In genomic region chr10:100826661-100826982, GRCh38 we compare ENCODE assay signal across 10 cellular contexts.
A peak's percentile ranks its signal among the peaks of the same experiment; 100 is the strongest.
DNase-seq lines count a peak whose midpoint lies in the region; ATAC-seq and TF ChIP-seq lines count a peak whose summit lies in the region.
"Had no signal": no experiment of that assay in that cellular context is flagged by ENCODE, and none has a peak within 500 bp of the region (broad histone marks: within the 10 kb centered on the region; RNA-seq: fewer than 3 reads in every experiment).

No MANE protein-coding gene starts in this region.

- H3K4me1 Mint-ChIP-seq in activated naive CD8-positive, alpha-beta T cell (ENCODE audit: low read depth): peaks cover 24% of the 10 kb centered on the region
- H3K4me1 Mint-ChIP-seq in activated naive CD8-positive, alpha-beta T cell treated with anti-CD3 and anti-CD28 coated beads for 36 hours: peaks cover 22% of the 10 kb centered on the region

- H3K27me3 ChIP-seq in ectodermal cell (ENCODE audit: control insufficient read depth, insufficient read depth, low read length, poor library complexity, severe bottlenecking): peaks cover 100% of the 10 kb centered on the region
- H3K27me3 ChIP-seq in vagina: peaks cover 20% of the 10 kb centered on the region

- H3K4me3 Mint-ChIP-seq in activated naive CD8-positive, alpha-beta T cell: peak overlapping the region; percentile 40
- no peak overlapping the region for H3K4me3 Mint-ChIP-seq in activated naive CD8-positive, alpha-beta T cell treated with anti-CD3 and anti-CD28 coated beads for 36 hours

- WGBS in ectodermal cell, 2 experiments: 4 to 5% methylated on average over 41 of the region's 41 CpGs

- ATAC-seq in mucosa of descending colon: peak; percentile 45
- no peak for ATAC-seq in HG02870 (IDR thresholded peaks at IDR 0.05; ENCODE audit: unreplicated experiment)

- H3K27ac ChIP-seq in ectodermal cell (ENCODE audit: insufficient read depth, low read depth, low read length, poor library complexity, severe bottlenecking): no peak overlapping the region
- H3K27ac ChIP-seq in vagina: no peak overlapping the region
- H3K27ac ChIP-seq: KMS-11, PC-9 had no signal

- intact Hi-C loops in mucosa of descending colon (cut with DNase I, micrococcal nuclease): no loop called here
- intact Hi-C loops in vagina (cut with DNase I): no loop called here

- no peaks in the 10 kb centered on the region for H3K9me3 Mint-ChIP-seq in activated naive CD8-positive, alpha-beta T cell (ENCODE audit: low read depth)
- no peaks in the 10 kb centered on the region for H3K9me3 Mint-ChIP-seq in activated naive CD8-positive, alpha-beta T cell treated with anti-CD3 and anti-CD28 coated beads for 36 hours

- no peak for DNase-seq in activated naive CD8-positive, alpha-beta T cell treated with anti-CD3 and anti-CD28 coated beads for 36 hours
- no peak for DNase-seq in mucosa of descending colon
- DNase-seq in vagina (ENCODE audit: extremely low spot score in 2 of 2): no peak
- DNase-seq in amygdala (lab: John Stamatoyannopoulos, UW): no peak
- no peak for DNase-seq in retina
- DNase-seq: PC-9 had no signal

- H3K9me3 ChIP-seq in ectodermal cell (ENCODE audit: control insufficient read depth, low read length) (no peaks in the 10 kb centered on the region), mucosa of descending colon (no peaks in the 10 kb centered on the region), vagina (no peaks in the 10 kb centered on the region)

- H3K4me3 ChIP-seq in ectodermal cell (ENCODE audit: insufficient read depth, low read depth, low read length): peak overlapping the region; percentile 18
- no peak overlapping the region for H3K4me3 ChIP-seq in mucosa of descending colon
- peak overlapping the region; percentile 32 to 50 for H3K4me3 ChIP-seq in vagina
- H3K4me3 ChIP-seq: PC-9 had no signal

- no peak for TF ChIP-seq CTCF in mucosa of descending colon (IDR thresholded peaks at IDR 0.05)
- TF ChIP-seq CTCF in vagina (IDR thresholded peaks at IDR 0.05): no peak

- H3K27ac Mint-ChIP-seq in activated naive CD8-positive, alpha-beta T cell: no peak overlapping the region
- H3K27ac Mint-ChIP-seq in activated naive CD8-positive, alpha-beta T cell treated with anti-CD3 and anti-CD28 coated beads for 36 hours: no peak overlapping the region

- no peaks in the 10 kb centered on the region for H3K36me3 Mint-ChIP-seq in activated naive CD8-positive, alpha-beta T cell
- no peaks in the 10 kb centered on the region for H3K36me3 Mint-ChIP-seq in activated naive CD8-positive, alpha-beta T cell treated with anti-CD3 and anti-CD28 coated beads for 36 hours

- H3K36me3 ChIP-seq in ectodermal cell (ENCODE audit: control insufficient read depth, insufficient read depth, low read length) (no peaks in the 10 kb centered on the region), mucosa of descending colon (ENCODE audit: low read depth) (no peaks in the 10 kb centered on the region), vagina (no peaks in the 10 kb centered on the region)

- H3K4me1 ChIP-seq in ectodermal cell (ENCODE audit: control insufficient read depth, insufficient read depth, low read length) (peaks cover 32% of the 10 kb centered on the region), mucosa of descending colon (ENCODE audit: low read depth) (peaks cover 33% of the 10 kb centered on the region), vagina (peaks cover 36% of the 10 kb centered on the region)

- H3K27me3 Mint-ChIP-seq in activated naive CD8-positive, alpha-beta T cell: peaks cover 46% of the 10 kb centered on the region
- peaks cover 85% of the 10 kb centered on the region for H3K27me3 Mint-ChIP-seq in activated naive CD8-positive, alpha-beta T cell treated with anti-CD3 and anti-CD28 coated beads for 36 hours

- TF ChIP-seq POLR2A in vagina (IDR thresholded peaks at IDR 0.05): no peak
